ENCODE assay signal across 20 cellular contexts in the genomic region with DNA sequence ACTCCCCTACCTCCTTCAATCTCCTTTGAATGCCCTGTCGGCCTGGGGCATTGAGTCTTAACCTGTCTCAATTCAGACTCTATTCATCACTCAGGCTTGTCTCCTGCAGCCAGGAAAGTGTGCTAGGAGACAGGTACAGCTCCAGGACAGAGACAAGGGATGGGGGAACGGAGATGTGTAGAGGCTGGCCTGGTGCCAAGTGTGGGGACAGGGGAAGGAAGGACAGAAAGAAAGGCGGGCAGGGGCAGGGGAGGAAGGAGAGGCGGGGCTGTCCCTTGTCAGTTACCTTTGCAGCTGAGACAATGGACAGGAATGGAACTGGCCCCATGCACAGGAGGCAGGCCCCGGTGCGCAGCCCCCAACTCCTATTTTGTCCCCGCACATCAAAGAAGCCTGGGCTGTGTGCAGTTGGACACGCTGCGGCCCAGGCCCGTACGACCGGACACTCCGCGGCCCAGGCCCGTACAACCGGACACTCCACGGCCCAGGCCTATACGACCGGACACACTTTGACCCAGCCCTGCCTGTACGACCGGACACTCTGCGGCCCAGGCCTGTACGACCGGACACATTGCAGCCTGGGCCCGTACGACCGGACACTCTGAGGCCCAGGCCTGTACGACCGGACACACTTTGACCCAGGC. TPM values are rescaled to one million over a fixed set of nuclear protein-coding genes. Genes with fewer than 3 reads are reported as not detected.
DNase-seq lines count a peak whose midpoint lies in the region; ATAC-seq and TF ChIP-seq lines count a peak whose summit lies in the region.
"Had no signal": no experiment of that assay in that cellular context is flagged by ENCODE, and none has a peak within 500 bp of the region (broad histone marks: within the 10 kb centered on the region; RNA-seq: fewer than 3 reads in every experiment).

No MANE protein-coding gene starts in this region.

- TF ChIP-seq POLR2A in gastroesophageal sphincter (IDR thresholded peaks at IDR 0.05): no peak
- no peak for TF ChIP-seq POLR2A in ovary (IDR thresholded peaks at IDR 0.05)

- ATAC-seq in gastroesophageal sphincter: peak; percentile 23
- ATAC-seq in HG03108 (IDR thresholded peaks at IDR 0.05; ENCODE audit: unreplicated experiment): no peak
- ATAC-seq in HG03342 (IDR thresholded peaks at IDR 0.05; ENCODE audit: unreplicated experiment): no peak

- H3K4me3 ChIP-seq in BLaER1 treated with 17β-estradiol and CSF1 and Interleukin-3, amounts not matched to agents 10 nM and 100 nM: peak overlapping the region in 1 of 10 experiments; percentile 8; a peak in 1 of 20 replicates
- H3K4me3 ChIP-seq in NT2/D1 (ENCODE audit: insufficient read length, low read depth) (no peak overlapping the region), gastroesophageal sphincter (no peak overlapping the region), ovary (no peak overlapping the region)
- H3K4me3 ChIP-seq: GM23248 had no signal

- peaks cover 35 to 100% (median 81%) of the 10 kb centered on the region in 11 experiments; a peak in 19 of 22 replicates for H4K20me1 ChIP-seq in BLaER1 treated with 17β-estradiol and CSF1 and Interleukin-3, amounts not matched to agents 10 nM and 100 nM

- peak overlapping the region in 8 of 11 experiments; percentile 5 to 64 (median 54); a peak in 11 of 22 replicates for H3K27ac ChIP-seq in BLaER1 treated with 17β-estradiol and CSF1 and Interleukin-3, amounts not matched to agents 10 nM and 100 nM
- H3K27ac ChIP-seq in gastroesophageal sphincter: no peak overlapping the region
- no peak overlapping the region for H3K27ac ChIP-seq in ovary
- H3K27ac ChIP-seq: GM23248 had no signal

- no peak for TF ChIP-seq EP300 in gastroesophageal sphincter (IDR thresholded peaks at IDR 0.05)
- no peak for TF ChIP-seq EP300 in ovary (IDR thresholded peaks at IDR 0.05)

- peaks cover 88 to 99% (median 93%) of the 10 kb centered on the region in 10 experiments for H3K4me1 ChIP-seq in BLaER1 treated with 17β-estradiol and CSF1 and Interleukin-3, amounts not matched to agents 10 nM and 100 nM
- peaks cover 12% of the 10 kb centered on the region for H3K4me1 ChIP-seq in NT2/D1 (ENCODE audit: insufficient read depth, insufficient read length)
- peaks cover 0 to 79% (median 0%) of the 10 kb centered on the region in 3 donors for H3K4me1 ChIP-seq in gastroesophageal sphincter
- peaks cover 32% of the 10 kb centered on the region for H3K4me1 ChIP-seq in ovary (ENCODE audit: insufficient read depth)

- H3K36me3 ChIP-seq in BLaER1 treated with 17β-estradiol and CSF1 and Interleukin-3, amounts not matched to agents 10 nM and 100 nM: peaks cover 60 to 93% (median 83%) of the 10 kb centered on the region in 11 experiments
- H3K36me3 ChIP-seq in NT2/D1 (ENCODE audit: insufficient read depth, insufficient read length, low read length): no peaks in the 10 kb centered on the region
- H3K36me3 ChIP-seq in gastroesophageal sphincter: peaks cover 0 to 5% of the 10 kb centered on the region in 2 donors
- no peaks in the 10 kb centered on the region for H3K36me3 ChIP-seq in ovary

- H3K9me3 ChIP-seq in BLaER1 treated with 17β-estradiol and CSF1 and Interleukin-3, amounts not matched to agents 10 nM and 100 nM (replicated peaks in 1 of 11): peaks cover 0 to 20% (median 0%) of the 10 kb centered on the region in 11 experiments; a peak in 10 of 22 replicates
- H3K9me3 ChIP-seq in NT2/D1 (ENCODE audit: insufficient read depth, low read length) (no peaks in the 10 kb centered on the region), gastroesophageal sphincter (no peaks in the 10 kb centered on the region), ovary (no peaks in the 10 kb centered on the region)

- H3K4me2 ChIP-seq in BLaER1 treated with 17β-estradiol and CSF1 and Interleukin-3, amounts not matched to agents 10 nM and 100 nM: peak overlapping the region; percentile 45 to 87 (median 73)

- H3K27me3 ChIP-seq in BLaER1 treated with 17β-estradiol and CSF1 and Interleukin-3, amounts not matched to agents 10 nM and 100 nM: no peaks in the 10 kb centered on the region
- H3K27me3 ChIP-seq in NT2/D1 (ENCODE audit: insufficient read depth, insufficient read length) (no peaks in the 10 kb centered on the region), gastroesophageal sphincter (no peaks in the 10 kb centered on the region), ovary (no peaks in the 10 kb centered on the region)

- no peak for TF ChIP-seq CTCF in gastroesophageal sphincter (IDR thresholded peaks at IDR 0.05)
- no peak for TF ChIP-seq CTCF in ovary (IDR thresholded peaks at IDR 0.05)

- DNase-seq in NT2/D1 (ENCODE audit: low read depth, low spot score) (no peak), ovary (peak in 3 of 5 donors; percentile 28 to 40 (median 35)), NCI-H524 (lab: John Stamatoyannopoulos, UW) (no peak), NCI-H1930 (lab: John Stamatoyannopoulos, UW) (no peak)
- DNase-seq: Calu3; CD4-positive, alpha-beta T cell; DMS53; GM23248; NCI-H1048; NCI-H1694; NCI-H2107; NCI-H345; NCI-H526 treated with DMSO at 0.1 percent for 48 hours; NK-92 treated with Interleukin-12 subunit alpha and Interleukin-12 subunit beta, amount 100 ng/mL, for 24 hours; RPMI8226; SIG-M5 had no signal

- intact Hi-C loops in ovary (cut with DNase I): no loop called here

- H3K9ac ChIP-seq in BLaER1 treated with 17β-estradiol and CSF1 and Interleukin-3, amounts not matched to agents 10 nM and 100 nM: peak overlapping the region in 2 of 11 experiments; percentile 11 to 28; a peak in 1 of 22 replicates
- peak overlapping the region; percentile 42 for H3K9ac ChIP-seq in NT2/D1 (ENCODE audit: insufficient read length, low read depth)
- H3K9ac ChIP-seq: GM23248 had no signal

- 80 to 88% methylated on average over 8 to 10 of the region's 29 CpGs for WGBS in gastroesophageal sphincter (ENCODE audit: low coverage in 1 of 2), 2 donors
- 90 to 94% (median 93%) methylated on average over 29 of the region's 29 CpGs for WGBS in ovary, 3 donors

RNA-seq across cellular contexts. Expression of a gene that starts 36.9 kb away (rescaled TPM):
- total RNA-seq in gastroesophageal sphincter: 10 to 100 TPM; 63.5 to 87.5 (median 74.3) TPM
- total RNA-seq in ovary: 10 to 100 TPM; 45.8 to 93.0 (median 67.1) TPM
- polyA plus RNA-seq in ovary: 10 to 100 TPM; 35.9 to 37.2 TPM

Comparison
In these comparisons a context has a peak if more than half of its experiments do, and no peak if none do; other contexts are left out.
1. H3K27ac ChIP-seq: peak in BLaER1 treated with 17β-estradiol and CSF1 and Interleukin-3, amounts not matched to agents 10 nM and 100 nM (8 of 11); none in gastroesophageal sphincter (0 of 4) and ovary (0 of 2).
2. DNase-seq: peak in ovary (3 of 5); none in NT2/D1 (single experiment), NCI-H524 (0 of 2) and NCI-H1930 (0 of 2).